In the genomic region with DNA sequence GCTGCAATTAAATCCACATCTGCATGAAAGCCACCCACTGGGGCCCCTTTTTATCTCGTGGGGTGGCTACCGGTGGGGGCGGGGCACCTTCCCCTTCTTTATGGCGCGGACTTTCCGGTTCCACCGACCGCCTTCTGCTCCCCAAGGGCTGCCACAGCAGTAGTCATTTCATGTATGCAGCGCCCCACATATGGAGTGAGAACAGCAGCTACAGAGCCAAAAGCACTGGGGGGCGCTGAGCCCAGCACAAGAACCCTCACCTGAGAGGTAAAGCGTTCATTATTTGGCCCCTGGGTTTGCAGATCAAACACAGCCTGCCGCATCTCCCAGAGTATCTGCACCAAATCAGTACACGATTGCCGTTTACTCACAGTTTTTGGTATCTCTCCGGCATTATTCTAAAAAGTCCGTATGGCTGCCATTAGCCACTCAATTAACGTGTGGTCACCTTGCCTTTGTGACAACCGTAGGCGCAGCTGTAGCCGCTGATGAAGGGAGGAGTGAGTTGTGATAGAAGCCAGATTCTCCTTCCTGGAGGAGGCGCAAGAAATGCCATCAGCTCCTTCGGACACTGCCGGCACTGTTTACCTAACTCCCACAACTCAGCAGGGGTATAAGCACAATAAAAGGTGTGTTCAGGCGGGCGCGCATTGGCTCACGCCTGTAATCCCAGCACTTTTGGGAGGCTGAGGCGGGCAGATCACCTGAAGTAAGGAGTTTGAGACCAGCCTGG, we compare ENCODE assay signal across 1 cellular context.
TF ChIP-seq lines count a peak whose summit lies in the region.

No MANE protein-coding gene starts in this region.

TF ChIP-seq in GM12878, 131 proteins besides CTCF, POLR2A, EP300 and RAD21 (continued from another document):
- TF ChIP-seq RCOR1 (conservative IDR thresholded peaks at IDR 0.05; ENCODE audit: low read depth, low read length) (no peak), PKNOX1 (IDR thresholded peaks at IDR 0.05) (no peak), MAX (IDR thresholded peaks at IDR 0.05; ENCODE audit: low read depth, low read length) (no peak), RELA (IDR thresholded peaks at IDR 0.05; ENCODE audit: borderline replicate concordance, partially characterized antibody) (no peak), MEF2B (IDR thresholded peaks at IDR 0.05; ENCODE audit: partially characterized antibody, poor library complexity, severe bottlenecking) (peak; percentile 73), SRF (IDR thresholded peaks at IDR 0.05; ENCODE audit: low read depth in 2 of 2, low read length in 2 of 2) (peak; percentile 3 to 68; a peak in 3 of 4 replicates), CREM (IDR thresholded peaks at IDR 0.05; ENCODE audit: low read depth) (no peak; the same call in 1 of the 2 replicates), BACH1 (IDR thresholded peaks at IDR 0.05; ENCODE audit: borderline replicate concordance) (no peak), EGR1 (IDR thresholded peaks at IDR 0.05; ENCODE audit: borderline replicate concordance in 1 of 2, low read depth in 2 of 2, low read length in 2 of 2) (no peak), POLR2AphosphoS2 (IDR thresholded peaks at IDR 0.05; ENCODE audit: low read depth, low read length) (no peak), MYB (IDR thresholded peaks at IDR 0.05; ENCODE audit: borderline replicate concordance, low read depth, low read length) (no peak), HDAC6 (IDR thresholded peaks at IDR 0.05; ENCODE audit: unreplicated experiment) (no peak), SMARCA5 (IDR thresholded peaks at IDR 0.05) (no peak), SMC3 (IDR thresholded peaks at IDR 0.05; ENCODE audit: borderline replicate concordance, low read length) (peak; percentile 31; the same call in 1 of the 2 replicates), BHLHE40 (IDR thresholded peaks at IDR 0.05; ENCODE audit: borderline replicate concordance in 1 of 2, low read depth in 2 of 2, low read length in 1 of 2) (peak; percentile 16 to 22; a peak in 1 of 4 replicates), HDGF (IDR thresholded peaks at IDR 0.05) (peak; percentile 22; the same call in 1 of the 2 replicates), TBL1XR1 (IDR thresholded peaks at IDR 0.05; ENCODE audit: low read depth, low read length) (0 out of 2 replicates have a peak, but pooled peaks have one; percentile 32), RBBP5 (conservative IDR thresholded peaks at IDR 0.05) (no peak), RB1 (IDR thresholded peaks at IDR 0.05; ENCODE audit: borderline replicate concordance) (no peak), PML (IDR thresholded peaks at IDR 0.05; ENCODE audit: low read length) (no peak), STAT3 (IDR thresholded peaks at IDR 0.05; ENCODE audit: low read depth, low read length) (no peak), STAT1 (conservative IDR thresholded peaks at IDR 0.05) (no peak), MEF2A (IDR thresholded peaks at IDR 0.05; ENCODE audit: insufficient read depth, low read depth, low read length) (no peak), POLR2AphosphoS5 (IDR thresholded peaks at IDR 0.05; ENCODE audit: low read length) (peak; percentile 60), IKZF2 (IDR thresholded peaks at IDR 0.05) (0 out of 4 replicates have a peak, but pooled peaks of 1 of the 2 experiments have one; percentile 10), NBN (IDR thresholded peaks at IDR 0.05) (0 out of 2 replicates have a peak, but pooled peaks have one; percentile 19), SREBF1 (IDR thresholded peaks at IDR 0.05; ENCODE audit: low read length) (no peak), MXI1 (IDR thresholded peaks at IDR 0.05; ENCODE audit: low read depth, low read length) (0 out of 2 replicates have a peak, but pooled peaks have one; percentile 31), CUX1 (IDR thresholded peaks at IDR 0.05; ENCODE audit: insufficient replicate concordance, low read depth, low read length) (peak; percentile 25), YBX1 (IDR thresholded peaks at IDR 0.05) (no peak), TAF1 (IDR thresholded peaks at IDR 0.05; ENCODE audit: borderline replicate concordance, low read depth, low read length) (0 out of 2 replicates have a peak, but pooled peaks have one; percentile 31), LARP7 (IDR thresholded peaks at IDR 0.05) (no peak)
- TF ChIP-seq, protein P1, sequence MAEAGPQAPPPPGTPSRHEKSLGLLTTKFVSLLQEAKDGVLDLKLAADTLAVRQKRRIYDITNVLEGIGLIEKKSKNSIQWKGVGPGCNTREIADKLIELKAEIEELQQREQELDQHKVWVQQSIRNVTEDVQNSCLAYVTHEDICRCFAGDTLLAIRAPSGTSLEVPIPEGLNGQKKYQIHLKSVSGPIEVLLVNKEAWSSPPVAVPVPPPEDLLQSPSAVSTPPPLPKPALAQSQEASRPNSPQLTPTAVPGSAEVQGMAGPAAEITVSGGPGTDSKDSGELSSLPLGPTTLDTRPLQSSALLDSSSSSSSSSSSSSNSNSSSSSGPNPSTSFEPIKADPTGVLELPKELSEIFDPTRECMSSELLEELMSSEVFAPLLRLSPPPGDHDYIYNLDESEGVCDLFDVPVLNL (IDR thresholded peaks at IDR 0.05; ENCODE audit: low read depth, low read length): no peak
- TF ChIP-seq, protein P2, sequence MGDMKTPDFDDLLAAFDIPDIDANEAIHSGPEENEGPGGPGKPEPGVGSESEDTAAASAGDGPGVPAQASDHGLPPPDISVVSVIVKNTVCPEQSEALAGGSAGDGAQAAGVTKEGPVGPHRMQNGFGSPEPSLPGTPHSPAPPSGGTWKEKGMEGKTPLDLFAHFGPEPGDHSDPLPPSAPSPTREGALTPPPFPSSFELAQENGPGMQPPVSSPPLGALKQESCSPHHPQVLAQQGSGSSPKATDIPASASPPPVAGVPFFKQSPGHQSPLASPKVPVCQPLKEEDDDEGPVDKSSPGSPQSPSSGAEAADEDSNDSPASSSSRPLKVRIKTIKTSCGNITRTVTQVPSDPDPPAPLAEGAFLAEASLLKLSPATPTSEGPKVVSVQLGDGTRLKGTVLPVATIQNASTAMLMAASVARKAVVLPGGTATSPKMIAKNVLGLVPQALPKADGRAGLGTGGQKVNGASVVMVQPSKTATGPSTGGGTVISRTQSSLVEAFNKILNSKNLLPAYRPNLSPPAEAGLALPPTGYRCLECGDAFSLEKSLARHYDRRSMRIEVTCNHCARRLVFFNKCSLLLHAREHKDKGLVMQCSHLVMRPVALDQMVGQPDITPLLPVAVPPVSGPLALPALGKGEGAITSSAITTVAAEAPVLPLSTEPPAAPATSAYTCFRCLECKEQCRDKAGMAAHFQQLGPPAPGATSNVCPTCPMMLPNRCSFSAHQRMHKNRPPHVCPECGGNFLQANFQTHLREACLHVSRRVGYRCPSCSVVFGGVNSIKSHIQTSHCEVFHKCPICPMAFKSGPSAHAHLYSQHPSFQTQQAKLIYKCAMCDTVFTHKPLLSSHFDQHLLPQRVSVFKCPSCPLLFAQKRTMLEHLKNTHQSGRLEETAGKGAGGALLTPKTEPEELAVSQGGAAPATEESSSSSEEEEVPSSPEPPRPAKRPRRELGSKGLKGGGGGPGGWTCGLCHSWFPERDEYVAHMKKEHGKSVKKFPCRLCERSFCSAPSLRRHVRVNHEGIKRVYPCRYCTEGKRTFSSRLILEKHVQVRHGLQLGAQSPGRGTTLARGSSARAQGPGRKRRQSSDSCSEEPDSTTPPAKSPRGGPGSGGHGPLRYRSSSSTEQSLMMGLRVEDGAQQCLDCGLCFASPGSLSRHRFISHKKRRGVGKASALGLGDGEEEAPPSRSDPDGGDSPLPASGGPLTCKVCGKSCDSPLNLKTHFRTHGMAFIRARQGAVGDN (IDR thresholded peaks at IDR 0.05): peak; percentile 33; the same call in 1 of the 2 replicates
- TF ChIP-seq, protein P3, sequence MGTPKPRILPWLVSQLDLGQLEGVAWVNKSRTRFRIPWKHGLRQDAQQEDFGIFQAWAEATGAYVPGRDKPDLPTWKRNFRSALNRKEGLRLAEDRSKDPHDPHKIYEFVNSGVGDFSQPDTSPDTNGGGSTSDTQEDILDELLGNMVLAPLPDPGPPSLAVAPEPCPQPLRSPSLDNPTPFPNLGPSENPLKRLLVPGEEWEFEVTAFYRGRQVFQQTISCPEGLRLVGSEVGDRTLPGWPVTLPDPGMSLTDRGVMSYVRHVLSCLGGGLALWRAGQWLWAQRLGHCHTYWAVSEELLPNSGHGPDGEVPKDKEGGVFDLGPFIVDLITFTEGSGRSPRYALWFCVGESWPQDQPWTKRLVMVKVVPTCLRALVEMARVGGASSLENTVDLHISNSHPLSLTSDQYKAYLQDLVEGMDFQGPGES (IDR thresholded peaks at IDR 0.05): no peak
